2 cellular contexts compared by ENCODE assay signal in the genomic region with DNA sequence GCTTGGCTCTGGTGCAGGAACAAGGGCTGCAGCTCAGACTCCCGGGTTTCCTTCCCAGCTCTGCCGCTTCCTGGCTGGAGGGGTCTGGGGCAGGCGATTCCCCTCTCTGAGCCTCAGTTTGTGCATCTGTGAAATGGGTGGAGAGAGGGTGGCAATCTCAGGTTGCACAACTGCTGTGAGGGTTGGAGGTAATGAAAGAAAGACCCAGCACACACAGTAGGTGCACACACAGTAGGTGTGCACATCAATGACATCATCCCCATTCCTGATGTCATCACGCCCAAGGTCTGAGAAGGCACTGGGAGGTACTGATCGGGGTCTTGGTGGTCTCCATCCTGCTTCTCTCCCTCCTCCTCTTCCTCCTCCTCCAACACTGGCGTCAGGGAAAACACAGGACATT.
A peak's percentile ranks its signal among the peaks of the same experiment; 100 is the strongest.
TF ChIP-seq lines count a peak whose summit lies in the region.

No MANE protein-coding gene starts in this region.

TF ChIP-seq in GM12878, 131 proteins besides CTCF, POLR2A, EP300 and RAD21:
- TF ChIP-seq DPF2 (IDR thresholded peaks at IDR 0.05) (peak; percentile 26; the same call in 1 of the 2 replicates), NRF1 (conservative IDR thresholded peaks at IDR 0.05; ENCODE audit: low read depth, low read length) (no peak), FOS (IDR thresholded peaks at IDR 0.05; ENCODE audit: borderline replicate concordance, extremely low read depth, insufficient read length) (no peak)

TF ChIP-seq in GM23338, 12 proteins besides CTCF, POLR2A, EP300 and RAD21:
- TF ChIP-seq ZNF331 (CRISPR knock-in tag; IDR thresholded peaks at IDR 0.05; ENCODE audit: low read depth) = no peak
- no peak for TF ChIP-seq NANOG (IDR thresholded peaks at IDR 0.05; ENCODE audit: borderline replicate concordance)
- no peak for TF ChIP-seq ZNF462 (CRISPR knock-in tag; IDR thresholded peaks at IDR 0.05)
- no peak for TF ChIP-seq REST (IDR thresholded peaks at IDR 0.05; ENCODE audit: unreplicated experiment)
- TF ChIP-seq JUNB (IDR thresholded peaks at IDR 0.05; ENCODE audit: unreplicated experiment) = no peak
- no peak for TF ChIP-seq EZH2phosphoT487 (IDR thresholded peaks at IDR 0.05; ENCODE audit: unreplicated experiment)
- no peak for TF ChIP-seq STAT1 (IDR thresholded peaks at IDR 0.05; ENCODE audit: unreplicated experiment)
- no peak for TF ChIP-seq ZNF114 (CRISPR knock-in tag; IDR thresholded peaks at IDR 0.05)
- no peak for TF ChIP-seq EZH2 (IDR thresholded peaks at IDR 0.05; ENCODE audit: low read depth, unreplicated experiment)
- TF ChIP-seq CREB1 (CRISPR knock-in tag; IDR thresholded peaks at IDR 0.05; ENCODE audit: low read depth) = no peak
- no peak for TF ChIP-seq POLR2AphosphoS5 (IDR thresholded peaks at IDR 0.05; ENCODE audit: low read depth)
- TF ChIP-seq, protein P1, sequence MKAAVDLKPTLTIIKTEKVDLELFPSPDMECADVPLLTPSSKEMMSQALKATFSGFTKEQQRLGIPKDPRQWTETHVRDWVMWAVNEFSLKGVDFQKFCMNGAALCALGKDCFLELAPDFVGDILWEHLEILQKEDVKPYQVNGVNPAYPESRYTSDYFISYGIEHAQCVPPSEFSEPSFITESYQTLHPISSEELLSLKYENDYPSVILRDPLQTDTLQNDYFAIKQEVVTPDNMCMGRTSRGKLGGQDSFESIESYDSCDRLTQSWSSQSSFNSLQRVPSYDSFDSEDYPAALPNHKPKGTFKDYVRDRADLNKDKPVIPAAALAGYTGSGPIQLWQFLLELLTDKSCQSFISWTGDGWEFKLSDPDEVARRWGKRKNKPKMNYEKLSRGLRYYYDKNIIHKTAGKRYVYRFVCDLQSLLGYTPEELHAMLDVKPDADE (IDR thresholded peaks at IDR 0.05) = no peak
